24 cellular contexts compared by ENCODE assay signal in genomic region chr13:39951301-39951700, GRCh38.
DNase-seq lines count a peak whose midpoint lies in the region; ATAC-seq and TF ChIP-seq lines count a peak whose summit lies in the region.
"Had no signal": no experiment of that assay in that cellular context is flagged by ENCODE, and none has a peak within 500 bp of the region (broad histone marks: within the 10 kb centered on the region; RNA-seq: fewer than 3 reads in every experiment).

No MANE protein-coding gene starts in this region.

- peak overlapping the region; percentile 5 for H3K27ac Mint-ChIP-seq in activated naive CD8-positive, alpha-beta T cell treated with anti-CD3 and anti-CD28 coated beads for 36 hours
- H3K27ac Mint-ChIP-seq in activated T-cell treated with anti-CD3 and anti-CD28 coated beads, Interleukin-2, amount 50 U/mL, for 72 hours: no peak overlapping the region
- H3K27ac Mint-ChIP-seq: GM23338, H9 had no signal

- DNase-seq in NCI-H82 (lab: John Stamatoyannopoulos, UW) (peak; percentile 26), NCI-H82 treated with DMSO at 0.1 percent for 48 hours (lab: John Stamatoyannopoulos, UW; ENCODE audit: unreplicated experiment) (no peak), coronary artery (ENCODE audit: low spot score) (no peak), right lobe of liver (no peak)
- no peak for DNase-seq in activated naive CD8-positive, alpha-beta T cell treated with anti-CD3 and anti-CD28 coated beads for 36 hours
- no peak for DNase-seq in activated T-cell treated with anti-CD3 and anti-CD28 coated beads, Interleukin-2, amount 50 U/mL, for 72 hours
- DNase-seq: ACHN, DMS53, H9, MV-4-11, NCI-H1105, NCI-H1436 treated with DMSO at 0.1 percent for 48 hours, NCI-H187 treated with DMSO at 0.1 percent for 48 hours, NCI-H2171 treated with DMSO at 0.1 percent for 48 hours, NCI-H345, NCI-H510A treated with DMSO at 0.1 percent for 48 hours, PC-9, SJCRH30 had no signal

- no peaks in the 10 kb centered on the region for H3K27me3 Mint-ChIP-seq in activated naive CD8-positive, alpha-beta T cell treated with anti-CD3 and anti-CD28 coated beads for 36 hours
- H3K27me3 Mint-ChIP-seq in activated T-cell treated with anti-CD3 and anti-CD28 coated beads, Interleukin-2, amount 50 U/mL, for 72 hours (ENCODE audit: low read depth): no peaks in the 10 kb centered on the region

- H3K4me3 Mint-ChIP-seq in activated naive CD8-positive, alpha-beta T cell treated with anti-CD3 and anti-CD28 coated beads for 36 hours: no peak overlapping the region
- H3K4me3 Mint-ChIP-seq in activated T-cell treated with anti-CD3 and anti-CD28 coated beads, Interleukin-2, amount 50 U/mL, for 72 hours: no peak overlapping the region
- H3K4me3 Mint-ChIP-seq: GM23338, H9 had no signal

- no peak for TF ChIP-seq POLR2A in right lobe of liver (IDR thresholded peaks at IDR 0.05)

- no peaks in the 10 kb centered on the region for H3K36me3 Mint-ChIP-seq in activated naive CD8-positive, alpha-beta T cell treated with anti-CD3 and anti-CD28 coated beads for 36 hours
- H3K36me3 Mint-ChIP-seq in activated T-cell treated with anti-CD3 and anti-CD28 coated beads, Interleukin-2, amount 50 U/mL, for 72 hours (ENCODE audit: insufficient read depth in 2 of 2): no peaks in the 10 kb centered on the region

- no peak for ATAC-seq in activated T-cell treated with anti-CD3 and anti-CD28 coated beads, Interleukin-2, amount 50 U/mL, for 72 hours (replicated peaks in 1 of 2)
- ATAC-seq in HG03139 (IDR thresholded peaks at IDR 0.05; ENCODE audit: unreplicated experiment) (no peak), right lobe of liver (no peak)
- ATAC-seq: GM23338, K562, Right ventricle myocardium inferior had no signal

- no peak for TF ChIP-seq CTCF in coronary artery (IDR thresholded peaks at IDR 0.05)
- no peak for TF ChIP-seq CTCF in right lobe of liver (IDR thresholded peaks at IDR 0.05)

- no peaks in the 10 kb centered on the region for H3K27me3 ChIP-seq in iPS-18a (ENCODE audit: control insufficient read depth, insufficient read depth, low read length)
- H3K27me3 ChIP-seq in right lobe of liver: no peaks in the 10 kb centered on the region
- H3K27me3 ChIP-seq: SJCRH30 had no signal

- 78% methylated on average over 3 of the region's 3 CpGs for WGBS in right lobe of liver (ENCODE audit: insufficient coverage, low coverage, low lambda C conversion rate, missing lambda C conversion rate)

- H3K9me3 Mint-ChIP-seq in activated naive CD8-positive, alpha-beta T cell treated with anti-CD3 and anti-CD28 coated beads for 36 hours: no peaks in the 10 kb centered on the region
- H3K9me3 Mint-ChIP-seq in activated T-cell treated with anti-CD3 and anti-CD28 coated beads, Interleukin-2, amount 50 U/mL, for 72 hours: no peaks in the 10 kb centered on the region
- H3K9me3 Mint-ChIP-seq: GM23338, H9 had no signal

- H3K4me1 ChIP-seq in iPS-18a (ENCODE audit: control insufficient read depth, low read depth, low read length) (peaks cover 7% of the 10 kb centered on the region), right lobe of liver (no peaks in the 10 kb centered on the region)

- no peak overlapping the region for H3K4me3 ChIP-seq in iPS-18a (ENCODE audit: low read length)
- H3K4me3 ChIP-seq in coronary artery: no peak overlapping the region
- H3K4me3 ChIP-seq in right lobe of liver: no peak overlapping the region
- H3K4me3 ChIP-seq: GM23338, K562, PC-9, SJCRH30 had no signal

- intact Hi-C loops in right lobe of liver (cut with DNase I): no loop called here

- H3K9me3 ChIP-seq in iPS-18a (ENCODE audit: control insufficient read depth, low read depth, low read length) (no peaks in the 10 kb centered on the region), right lobe of liver (no peaks in the 10 kb centered on the region)

- no peaks in the 10 kb centered on the region for H3K36me3 ChIP-seq in iPS-18a (ENCODE audit: control insufficient read depth, low read depth, low read length)
- H3K36me3 ChIP-seq in right lobe of liver: no peaks in the 10 kb centered on the region
- H3K36me3 ChIP-seq: SJCRH30 had no signal

- no peak overlapping the region for H3K9ac ChIP-seq in iPS-18a (ENCODE audit: low read length)

- H3K27ac ChIP-seq in iPS-18a (ENCODE audit: low read length) (peak overlapping the region; percentile 36), coronary artery (no peak overlapping the region), right lobe of liver (no peak overlapping the region)
- H3K27ac ChIP-seq: 22Rv1, PC-9, SJCRH30 had no signal

- H3K4me1 Mint-ChIP-seq in activated naive CD8-positive, alpha-beta T cell treated with anti-CD3 and anti-CD28 coated beads for 36 hours: peaks cover 30% of the 10 kb centered on the region
- peaks cover 48% of the 10 kb centered on the region for H3K4me1 Mint-ChIP-seq in activated T-cell treated with anti-CD3 and anti-CD28 coated beads, Interleukin-2, amount 50 U/mL, for 72 hours (ENCODE audit: low read depth)
